ENCODE assay signal across 7 cellular contexts in the genomic region with DNA sequence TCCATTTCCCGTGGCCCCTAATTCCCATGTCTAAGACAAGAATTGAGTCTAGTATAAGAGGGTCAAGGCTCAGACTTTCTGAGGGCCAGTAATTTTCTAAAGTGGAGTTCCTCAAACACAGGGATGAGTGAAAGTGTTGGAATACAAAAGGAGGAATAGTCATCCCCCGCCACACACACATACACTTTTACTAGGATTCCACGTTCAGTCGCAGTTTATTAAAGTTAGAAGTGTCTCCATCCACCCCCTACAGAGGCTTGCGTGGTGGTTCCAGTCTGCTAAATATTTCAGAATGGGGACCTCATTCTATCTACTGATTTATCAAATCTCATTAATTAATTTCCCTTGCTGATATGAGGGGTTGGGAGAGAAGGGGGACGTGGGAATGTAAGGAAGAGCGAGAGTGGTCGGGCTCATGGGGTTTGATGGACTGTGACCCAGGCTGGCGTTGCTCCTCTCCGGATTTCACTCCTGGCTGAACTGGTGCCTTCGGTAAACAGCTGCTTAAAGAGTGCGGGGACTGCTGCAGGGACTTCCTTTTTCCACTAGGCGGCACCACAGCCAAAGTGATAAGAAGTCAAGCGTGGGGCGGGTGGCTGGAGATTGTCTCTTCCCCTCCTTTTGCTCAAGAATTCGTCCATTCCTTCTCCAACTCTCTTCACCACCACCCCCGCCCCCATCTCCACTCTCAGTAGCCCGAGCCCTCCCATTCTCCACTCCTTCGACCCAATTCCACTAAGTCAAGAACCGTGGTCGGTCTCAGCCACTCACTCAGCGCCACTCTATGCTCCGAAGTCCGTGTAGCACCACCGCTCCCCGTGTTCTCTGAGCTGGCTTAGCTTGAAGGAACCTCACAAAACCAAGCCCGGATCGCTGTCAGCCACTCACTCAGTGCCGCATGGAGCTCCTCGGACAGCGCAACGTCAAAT. TPM values are rescaled to one million over a fixed set of nuclear protein-coding genes. Genes with fewer than 3 reads are reported as not detected.
A peak's percentile ranks its signal among the peaks of the same experiment; 100 is the strongest.
DNase-seq lines count a peak whose midpoint lies in the region; ATAC-seq and TF ChIP-seq lines count a peak whose summit lies in the region.

No MANE protein-coding gene starts in this region.

- WGBS in lung, 2 donors, result 5 to 8% methylated on average over 32 of the region's 32 CpGs

- H3K36me3 ChIP-seq in lung (ENCODE audit: control insufficient read depth in 2 of 2, insufficient read depth in 2 of 2, low read length in 2 of 2), result no peaks in the 10 kb centered on the region

- peaks cover 6 to 10% of the 10 kb centered on the region in 2 donors for H3K4me1 ChIP-seq in lung (ENCODE audit: control insufficient read depth in 2 of 2, insufficient read depth in 2 of 2, low read length in 2 of 2)

- peak; percentile 71 for ATAC-seq in GM18502 (IDR thresholded peaks at IDR 0.05; ENCODE audit: poor library complexity, unreplicated experiment)
- peak; percentile 65 for ATAC-seq in HG03460 (IDR thresholded peaks at IDR 0.05; ENCODE audit: unreplicated experiment)
- peak; percentile 82 for ATAC-seq in lung (ENCODE audit: insufficient read depth, low FRiP score)

- H3K4me3 ChIP-seq in lung, result peak overlapping the region; percentile 5

- TF ChIP-seq CTCF in lung (IDR thresholded peaks at IDR 0.05; ENCODE audit: control extremely low read depth, extremely low read depth), result peak; percentile 96

- DNase-seq in NCI-H748 treated with DMSO at 0.1 percent for 48 hours (lab: John Stamatoyannopoulos, UW), result peak; percentile 85
- peak; percentile 79 to 82 for DNase-seq in activated CD4-positive, alpha-beta T cell treated with anti-CD3 and anti-CD28 coated beads, Interleukin-2, amount 50 U/mL, for 4 hours
- DNase-seq in ecto neural progenitor cell (ENCODE audit: low spot score), result peak; percentile 87
- DNase-seq in lung (ENCODE audit: low spot score), result peak; percentile 86
- DNase-seq in stimulated activated CD4-positive, alpha-beta T cell treated with anti-CD3 and anti-CD28 coated beads, Interleukin-4, amount 100 ng/mL, for 4 hours, result peak; percentile 73 to 81

- H3K27me3 ChIP-seq in lung (ENCODE audit: control insufficient read depth, insufficient read depth), result no peaks in the 10 kb centered on the region

- H3K9me3 ChIP-seq in lung (ENCODE audit: control insufficient read depth in 2 of 2, insufficient read depth in 1 of 2, low read length in 1 of 2), result no peaks in the 10 kb centered on the region

- H3K27ac ChIP-seq in lung (ENCODE audit: low read depth in 1 of 2, low read length in 1 of 2), result no peak overlapping the region

RNA-seq across cellular contexts. Expression of a gene that starts 9.9 kb away (rescaled TPM):
- total RNA-seq in lung, result under 1 TPM in 1 of 2 donors, not detected in 1; 0.31 TPM
- 1 to 10 TPM in 1 of 2 donors, under 1 TPM in 1; 0.30 to 1.4 TPM for polyA plus RNA-seq in lung

RNA-seq across cellular contexts. Expression of a gene that starts 27.4 kb away (rescaled TPM):
- 1 to 10 TPM in 1 of 2 donors, not detected in 1; 2.3 TPM for total RNA-seq in lung
- polyA plus RNA-seq in lung, result 1 to 10 TPM; 1.0 to 1.3 TPM

RNA-seq across cellular contexts. Expression of a gene that starts 33.0 kb away (rescaled TPM):
- under 1 TPM in 1 of 2 donors, not detected in 1; 0.20 TPM for total RNA-seq in lung
- under 1 TPM in 1 of 2 donors, not detected in 1; 0.08 TPM for polyA plus RNA-seq in lung

RNA-seq across cellular contexts. Expression of a gene that starts 36.0 kb away (rescaled TPM):
- total RNA-seq in lung, result 10 to 100 TPM; 29.2 to 56.9 TPM
- 10 to 100 TPM; 54.7 to 81.7 TPM for polyA plus RNA-seq in lung

RNA-seq across cellular contexts. Expression of a gene that starts 41.9 kb away (rescaled TPM):
- total RNA-seq in lung, result 10 to 100 TPM; 18.2 to 24.0 TPM
- polyA plus RNA-seq in lung, result 10 to 100 TPM; 53.2 to 55.5 TPM
